ENCODE assay signal across 8 cellular contexts in the genomic region with DNA sequence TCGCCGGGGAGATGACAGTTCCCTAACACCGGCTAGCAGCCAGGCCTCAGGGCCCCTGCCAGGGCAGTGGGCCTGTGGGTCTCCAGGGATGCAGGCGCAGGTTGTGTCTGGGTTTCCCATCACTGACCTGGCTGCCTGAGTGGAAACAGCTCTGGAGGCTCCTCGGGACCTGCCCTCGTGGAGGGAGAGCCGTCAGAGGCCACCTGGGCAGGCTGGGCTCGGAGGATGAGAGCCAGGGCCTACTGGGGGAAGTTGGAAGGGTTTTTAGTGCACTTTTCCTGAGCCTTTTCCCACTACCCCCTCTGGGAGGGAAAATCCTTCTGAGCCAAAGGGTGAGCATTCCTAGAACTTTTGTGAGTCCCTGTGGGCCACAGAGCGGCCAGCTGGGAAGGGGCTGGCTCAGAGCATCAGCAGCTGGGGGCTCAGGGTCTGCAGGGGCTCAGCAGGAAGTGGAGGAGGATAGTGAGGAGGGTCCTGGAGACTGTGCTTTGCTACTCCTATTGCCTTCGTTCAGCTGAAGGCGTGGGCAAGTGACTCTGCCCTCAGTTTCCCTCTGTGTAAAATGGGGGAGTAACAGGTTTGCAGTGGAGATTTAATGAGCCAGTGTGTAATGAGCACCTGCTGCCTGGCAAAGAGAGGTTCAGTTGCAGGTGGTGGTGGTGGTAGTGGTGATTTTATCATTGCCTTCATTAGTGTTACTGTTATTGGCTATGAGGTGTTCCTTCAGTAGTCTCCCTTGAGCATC. TPM values are rescaled to one million over a fixed set of nuclear protein-coding genes. Genes with fewer than 3 reads are reported as not detected.
A peak's percentile ranks its signal among the peaks of the same experiment; 100 is the strongest.
DNase-seq lines count a peak whose midpoint lies in the region; ATAC-seq and TF ChIP-seq lines count a peak whose summit lies in the region.

No MANE protein-coding gene starts in this region.

- peak overlapping the region; percentile 98 for H3K4me3 ChIP-seq in CD8-positive, alpha-beta T cell (ENCODE audit: low read depth, low read length)
- H3K4me3 ChIP-seq in OCI-LY3 (ENCODE audit: low read length) (peak overlapping the region; percentile 88), neural progenitor cell (peak overlapping the region; percentile 79)

- CTCF ChIA-PET in CD8-positive, alpha-beta T cell (lab: Charles Lee) = interaction anchor here (1.0 to 22.4 kb wide), 7 partner anchors 9 to 121 kb away, joined by 3 to 1191 read pairs (median 5); no protein-coding TSS in a partner anchor

- intact Hi-C loops in CD8-positive, alpha-beta T cell (cut with DNase I, micrococcal nuclease) = loop anchor here (5.0 to 10.0 kb wide), 4 partner anchors 187 to 1283 kb away; a partner anchor contains a TSS

- peak overlapping the region; percentile 92 for H3K4me2 ChIP-seq in OCI-LY3 (ENCODE audit: low read length)
- peak overlapping the region; percentile 89 for H3K4me2 ChIP-seq in neural progenitor cell

- H4K20me1 ChIP-seq in OCI-LY3 (ENCODE audit: insufficient read depth, low read length) (peaks cover 54% of the 10 kb centered on the region), neural progenitor cell (ENCODE audit: low read depth) (peaks cover 20% of the 10 kb centered on the region)

- peaks cover 76% of the 10 kb centered on the region for H3K4me1 ChIP-seq in CD8-positive, alpha-beta T cell (ENCODE audit: insufficient read depth, low read length)
- H3K4me1 ChIP-seq in OCI-LY3 (ENCODE audit: low read length) = peaks cover 47% of the 10 kb centered on the region
- peaks cover 32% of the 10 kb centered on the region for H3K4me1 ChIP-seq in neural progenitor cell

- peaks cover 62% of the 10 kb centered on the region for H3K79me2 ChIP-seq in OCI-LY3 (ENCODE audit: low read length)
- peaks cover 11% of the 10 kb centered on the region for H3K79me2 ChIP-seq in neural progenitor cell (ENCODE audit: low read depth)

- no peaks in the 10 kb centered on the region for H3K36me3 ChIP-seq in CD8-positive, alpha-beta T cell (ENCODE audit: insufficient read depth, low read length)
- no peaks in the 10 kb centered on the region for H3K36me3 ChIP-seq in OCI-LY3 (replicated peaks; ENCODE audit: low read depth, low read length)
- no peaks in the 10 kb centered on the region for H3K36me3 ChIP-seq in neural progenitor cell

- H3K27me3 Mint-ChIP-seq in CD8-positive, alpha-beta T cell (ENCODE audit: low read depth) = no peaks in the 10 kb centered on the region
- H3K27me3 Mint-ChIP-seq in endothelial cell (ENCODE audit: unreplicated experiment) = peaks cover 34% of the 10 kb centered on the region
- H3K27me3 Mint-ChIP-seq in neural progenitor cell (ENCODE audit: insufficient read depth, low read depth) = peaks cover 11% of the 10 kb centered on the region

- no peak for TF ChIP-seq CTCF in CD8-positive, alpha-beta T cell (IDR thresholded peaks at IDR 0.05)
- TF ChIP-seq CTCF in OCI-LY3 (IDR thresholded peaks at IDR 0.05; ENCODE audit: low read depth, low read length) (no peak), endothelial cell (IDR thresholded peaks at IDR 0.05; ENCODE audit: unreplicated experiment) (no peak), neural progenitor cell (IDR thresholded peaks at IDR 0.05) (no peak)

- ATAC-seq in CD8-positive, alpha-beta T cell = no peak
- no peak for ATAC-seq in GM19452 (IDR thresholded peaks at IDR 0.05; ENCODE audit: unreplicated experiment)

- H3F3A ChIP-seq in neural progenitor cell (ENCODE audit: low read depth) = peaks cover 50% of the 10 kb centered on the region

- peak overlapping the region; percentile 87 for H3K9ac ChIP-seq in OCI-LY3 (ENCODE audit: low read length)
- H3K9ac ChIP-seq in neural progenitor cell = no peak overlapping the region

- no peaks in the 10 kb centered on the region for H3K27me3 ChIP-seq in CD8-positive, alpha-beta T cell (ENCODE audit: insufficient read depth, low read length)
- H3K27me3 ChIP-seq in OCI-LY3 (ENCODE audit: low read depth, low read length) = peaks cover 5% of the 10 kb centered on the region; the same call in 1 of the 2 replicates
- H3K27me3 ChIP-seq in neural progenitor cell = peaks cover 37% of the 10 kb centered on the region

- POLR2A ChIA-PET in CD8-positive, alpha-beta T cell (lab: Charles Lee) = interaction anchor here (0.5 to 8.9 kb wide), 4 partner anchors 20 to 44 kb away, joined by 4 to 34 read pairs (median 8); no protein-coding TSS in a partner anchor

- no peaks in the 10 kb centered on the region for H3K9me3 ChIP-seq in CD8-positive, alpha-beta T cell (ENCODE audit: low read length)
- H3K9me3 ChIP-seq in OCI-LY3 (ENCODE audit: insufficient read depth, low read length) (no peaks in the 10 kb centered on the region), neural progenitor cell (ENCODE audit: low read depth) (no peaks in the 10 kb centered on the region)

- peak overlapping the region; percentile 90 for H3K27ac Mint-ChIP-seq in CD8-positive, alpha-beta T cell
- H3K27ac Mint-ChIP-seq in endothelial cell (ENCODE audit: unreplicated experiment) (no peak overlapping the region), neural progenitor cell (no peak overlapping the region)

- H2AFZ ChIP-seq in OCI-LY3 (ENCODE audit: low read depth, low read length) (no peak overlapping the region), neural progenitor cell (replicated peaks) (no peak overlapping the region)

- DNase-seq in CD8-positive, alpha-beta T cell = no peak
- DNase-seq in endothelial cell (ENCODE audit: low spot score) (no peak), neural progenitor cell (ENCODE audit: low spot score) (peak; percentile 51), NCI-H1930 (lab: John Stamatoyannopoulos, UW) (no peak), 8988T (no peak), pons (ENCODE audit: low spot score) (no peak)

- peaks cover 74% of the 10 kb centered on the region for H3K4me1 Mint-ChIP-seq in CD8-positive, alpha-beta T cell (ENCODE audit: low read depth)
- H3K4me1 Mint-ChIP-seq in endothelial cell (ENCODE audit: unreplicated experiment) (peaks cover 58% of the 10 kb centered on the region), neural progenitor cell (peaks cover 48% of the 10 kb centered on the region)

- peak overlapping the region; percentile 85 for H3K27ac ChIP-seq in CD8-positive, alpha-beta T cell (ENCODE audit: low read depth, low read length)
- H3K27ac ChIP-seq in OCI-LY3 (ENCODE audit: low read length) (peak overlapping the region; percentile 12; the same call in 1 of the 2 replicates), neural progenitor cell (no peak overlapping the region)

- H3K4me3 Mint-ChIP-seq in CD8-positive, alpha-beta T cell = peak overlapping the region; percentile 87
- H3K4me3 Mint-ChIP-seq in endothelial cell (ENCODE audit: unreplicated experiment) (peak overlapping the region; percentile 96), neural progenitor cell (peak overlapping the region; percentile 81)

- peaks cover 1% of the 10 kb centered on the region for H3K36me3 Mint-ChIP-seq in CD8-positive, alpha-beta T cell
- H3K36me3 Mint-ChIP-seq in endothelial cell (ENCODE audit: low read depth, unreplicated experiment) (peaks cover 18% of the 10 kb centered on the region), neural progenitor cell (no peaks in the 10 kb centered on the region)

- no peaks in the 10 kb centered on the region for H3K9me3 Mint-ChIP-seq in CD8-positive, alpha-beta T cell
- H3K9me3 Mint-ChIP-seq in endothelial cell (ENCODE audit: unreplicated experiment) (no peaks in the 10 kb centered on the region), neural progenitor cell (peaks cover 2% of the 10 kb centered on the region)

RNA-seq across cellular contexts. Expression of a gene that starts 1.8 kb away (rescaled TPM):
- total RNA-seq in CD8-positive, alpha-beta T cell = 10 to 100 TPM; 48.7 to 48.8 TPM
- 93.7 TPM for total RNA-seq in endothelial cell (ENCODE audit: unreplicated experiment)
- 2.8 and 5.7 TPM in 2 replicates for total RNA-seq in neural progenitor cell (ENCODE audit: low replicate concordance)

RNA-seq across cellular contexts. Expression of a gene that starts 38.6 kb away (rescaled TPM):
- total RNA-seq in CD8-positive, alpha-beta T cell = under 1 TPM; 0.79 to 0.83 TPM
- 14.8 TPM for total RNA-seq in endothelial cell (ENCODE audit: unreplicated experiment)
- total RNA-seq in neural progenitor cell (ENCODE audit: low replicate concordance) = 1.5 and 12.8 TPM in 2 replicates
